ENCODE assay signal across 25 cellular contexts in genomic region chr11:116164843-116165242, GRCh38.
"Had no signal": no experiment of that assay in that cellular context is flagged by ENCODE, and none has a peak within 500 bp of the region (broad histone marks: within the 10 kb centered on the region; RNA-seq: fewer than 3 reads in every experiment).

No MANE protein-coding gene starts in this region.

- H3K27me3 ChIP-seq: body of pancreas, hepatocyte, pancreas, right atrium auricular region had no signal

- H3K36me3 ChIP-seq: cardiac muscle cell, left ventricle myocardium inferior, neutrophil, pancreas, right atrium auricular region, upper lobe of right lung had no signal

- H3K4me3 ChIP-seq: body of pancreas, cardiac muscle cell, hepatocyte, left ventricle myocardium inferior, pancreas, psoas muscle, right atrium auricular region, upper lobe of right lung had no signal

- H3K4me2 ChIP-seq: hepatocyte had no signal

- DNase-seq: activated CD4-positive, alpha-beta T cell treated with anti-CD3 and anti-CD28 coated beads, Interleukin-2, amount 50 U/mL, for 1 hour; activated CD8-positive, alpha-beta T cell treated with anti-CD3 and anti-CD28 coated beads, Interleukin-2, amount 10 ng/mL, durations not matched to agents 7 days and 5 days; activated gamma-delta T cell treated with Interleukin-2 at 50 U/mL for 16 hours; activated T-cell treated with anti-CD3 and anti-CD28 coated beads, Interleukin-2, amount 50 U/mL, for 1 hour; anterior cingulate cortex; body of pancreas; dermis blood vessel endothelial cell; effector memory CD4-positive, alpha-beta T cell; glutamatergic neuron; immature natural killer cell; left ventricle myocardium inferior; mammary epithelial cell; midbrain; natural killer cell; pancreas; psoas muscle; stimulated activated CD4-positive, alpha-beta T cell treated with anti-CD3 and anti-CD28 coated beads, Interleukin-12 subunit alpha, Interleukin-12 subunit beta, amount 100 ng/mL, for 4 hours; stimulated activated CD4-positive, alpha-beta T cell treated with anti-CD3 and anti-CD28 coated beads, Interleukin-4, amount 100 ng/mL, for 4 hours; stimulated activated naive CD8-positive, alpha-beta T cell treated with anti-CD3 and anti-CD28 coated beads, Interleukin-15, Interleukin-2, amounts not matched to agents 100 U/mL and 50 U/mL, for 24 hours; upper lobe of right lung had no signal

- H3K4me1 ChIP-seq: body of pancreas, pancreas, psoas muscle, right atrium auricular region, upper lobe of right lung had no signal

- H3K27ac ChIP-seq: body of pancreas, cardiac muscle cell, hepatocyte, left ventricle myocardium inferior, neutrophil, pancreas, psoas muscle, right atrium auricular region, upper lobe of right lung, VCaP had no signal

- H3K79me2 ChIP-seq: hepatocyte had no signal

- H3K9me3 ChIP-seq: body of pancreas, left ventricle myocardium inferior, neutrophil, pancreas, psoas muscle, right atrium auricular region, upper lobe of right lung had no signal
